ENCODE assay signal across 7 cellular contexts in the genomic region with DNA sequence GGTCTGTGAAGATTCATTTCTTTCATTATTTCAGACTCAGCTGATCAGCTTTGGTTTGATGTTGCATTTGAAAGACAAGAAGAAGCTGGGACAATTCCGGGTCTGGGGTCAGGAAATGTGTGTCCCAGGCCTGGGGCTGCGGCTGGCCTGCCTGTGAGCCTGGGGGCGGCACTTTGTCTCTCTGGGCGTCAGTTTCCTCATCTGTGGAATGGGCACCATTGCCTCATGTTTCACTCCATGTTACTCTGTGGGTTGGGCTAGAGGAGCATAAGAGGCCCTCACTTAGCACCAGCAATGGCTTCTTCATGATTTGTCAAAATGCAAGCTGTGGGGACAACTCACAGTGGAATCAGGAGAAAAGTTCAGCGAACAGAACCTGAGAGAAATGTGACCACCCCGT.
"Had no signal": no experiment of that assay in that cellular context is flagged by ENCODE, and none has a peak within 500 bp of the region (broad histone marks: within the 10 kb centered on the region; RNA-seq: fewer than 3 reads in every experiment).

No MANE protein-coding gene starts in this region.

- H3K36me3 Mint-ChIP-seq: IgD-negative memory B cell had no signal

- DNase-seq: GOT3, H9, HCEC 1CT, KG1 had no signal

- H3K27me3 Mint-ChIP-seq: IgD-negative memory B cell had no signal

- H3K27ac Mint-ChIP-seq: IgD-negative memory B cell had no signal

- FAIRE-seq: H54, HTR-8/SVneo had no signal
